Comparison of ENCODE assay signal across 22 cellular contexts in genomic region chr4:60133414-60133813, GRCh38.
DNase-seq lines count a peak whose midpoint lies in the region; ATAC-seq and TF ChIP-seq lines count a peak whose summit lies in the region.
"Had no signal": no experiment of that assay in that cellular context is flagged by ENCODE, and none has a peak within 500 bp of the region (broad histone marks: within the 10 kb centered on the region; RNA-seq: fewer than 3 reads in every experiment).

No MANE protein-coding gene starts in this region.

- no peaks in the 10 kb centered on the region for H3K4me1 Mint-ChIP-seq in CD4-positive, alpha-beta T cell (ENCODE audit: low read depth)
- H3K4me1 Mint-ChIP-seq: memory B cell had no signal

- no peak overlapping the region for H3K4me3 Mint-ChIP-seq in CD4-positive, alpha-beta T cell
- H3K4me3 Mint-ChIP-seq: dendritic cell treated with granulocyte-macrophage colony-stimulating factor and Interleukin-4, amounts not matched to agents 40 ng/mL and 50 ng/mL, for 4 days; memory B cell; WTC11 had no signal

- H3K27ac ChIP-seq in CD4-positive, alpha-beta T cell (ENCODE audit: low read depth, low read length) = no peak overlapping the region
- no peak overlapping the region for H3K27ac ChIP-seq in effector memory CD4-positive, alpha-beta T cell (ENCODE audit: insufficient read depth, low read length, poor library complexity, severe bottlenecking)
- H3K27ac ChIP-seq in prostate gland = no peak overlapping the region
- H3K27ac ChIP-seq: BLaER1 treated with 17β-estradiol and CSF1 and Interleukin-3, amounts not matched to agents 10 nM and 100 nM; cardiac muscle cell had no signal

- no peak overlapping the region for H3K27ac Mint-ChIP-seq in CD4-positive, alpha-beta T cell
- H3K27ac Mint-ChIP-seq: activated T-helper 2 cell treated with anti-CD3 and anti-CD28 coated beads, Interferon-gamma antibody, Interleukin-2, Interleukin-4, amounts not matched to agents 10 μg/mL and 5 μg/mL and 100 μg/mL, durations not matched to agents 14 hours and 24 hours and 36 hours; dendritic cell treated with granulocyte-macrophage colony-stimulating factor and Interleukin-4, amounts not matched to agents 40 ng/mL and 50 ng/mL, for 4 days; memory B cell; WTC11 had no signal

- 88% methylated on average over 1 of the region's 1 CpG for WGBS in prostate gland

- no peaks in the 10 kb centered on the region for H3K4me1 ChIP-seq in effector memory CD4-positive, alpha-beta T cell (ENCODE audit: control insufficient read depth, insufficient read depth, low read length, poor library complexity, severe bottlenecking)
- H3K4me1 ChIP-seq in prostate gland (replicated peaks) = no peaks in the 10 kb centered on the region
- H3K4me1 ChIP-seq: BLaER1 treated with 17β-estradiol and CSF1 and Interleukin-3, amounts not matched to agents 10 nM and 100 nM; tibial artery had no signal

- no peaks in the 10 kb centered on the region for H3K27me3 ChIP-seq in CD4-positive, alpha-beta T cell (ENCODE audit: control insufficient read depth, insufficient read depth, low read length)
- no peaks in the 10 kb centered on the region for H3K27me3 ChIP-seq in effector memory CD4-positive, alpha-beta T cell (replicated peaks; ENCODE audit: control insufficient read depth, insufficient read depth, low read length, poor library complexity, severe bottlenecking)
- H3K27me3 ChIP-seq in prostate gland (replicated peaks; ENCODE audit: insufficient read depth) = no peaks in the 10 kb centered on the region
- H3K27me3 ChIP-seq: BLaER1 treated with 17β-estradiol and CSF1 and Interleukin-3, amounts not matched to agents 10 nM and 100 nM; cardiac muscle cell; tibial artery had no signal

- H3K36me3 Mint-ChIP-seq in CD4-positive, alpha-beta T cell (ENCODE audit: low read depth) = no peaks in the 10 kb centered on the region
- H3K36me3 Mint-ChIP-seq: memory B cell, WTC11 had no signal

- DNase-seq in A172 (ENCODE audit: low spot score) (peak; percentile 61), LHCN-M2 (ENCODE audit: low read depth) (peak; percentile 0), astrocyte of the spinal cord (ENCODE audit: low read depth, low spot score) (peak; percentile 46), iris pigment epithelial cell (ENCODE audit: low read depth) (peak; percentile 18), prostate gland (ENCODE audit: low spot score) (no peak)
- DNase-seq in CD4-positive, alpha-beta T cell = no peak
- no peak for DNase-seq in effector memory CD4-positive, alpha-beta T cell
- DNase-seq: activated CD4-positive, alpha-beta T cell treated with anti-CD3 and anti-CD28 coated beads, Interleukin-2, amount 50 U/mL, for 4 hours; activated CD8-positive, alpha-beta memory T cell treated with anti-CD3 and anti-CD28 coated beads, Interleukin-2, amount 50 U/mL, for 48 hours; foreskin melanocyte; H7; retina; stimulated activated CD4-positive, alpha-beta T cell treated with anti-CD3 and anti-CD28 coated beads, Interleukin-4, amount 100 ng/mL, for 24 hours; stimulated activated naive CD8-positive, alpha-beta T cell treated with anti-CD3 and anti-CD28 coated beads, Interleukin-15, Interleukin-2, amounts not matched to agents 100 U/mL and 50 U/mL, for 24 hours; tibial artery had no signal

- H3K9me3 ChIP-seq in CD4-positive, alpha-beta T cell (ENCODE audit: control insufficient read depth, low read length) = no peaks in the 10 kb centered on the region
- H3K9me3 ChIP-seq in effector memory CD4-positive, alpha-beta T cell (ENCODE audit: control insufficient read depth, low read length) = no peaks in the 10 kb centered on the region
- H3K9me3 ChIP-seq in prostate gland = no peaks in the 10 kb centered on the region
- H3K9me3 ChIP-seq: BLaER1 treated with 17β-estradiol and CSF1 and Interleukin-3, amounts not matched to agents 10 nM and 100 nM; tibial artery had no signal

- H3K27me3 Mint-ChIP-seq in CD4-positive, alpha-beta T cell = no peaks in the 10 kb centered on the region
- H3K27me3 Mint-ChIP-seq: dendritic cell treated with granulocyte-macrophage colony-stimulating factor and Interleukin-4, amounts not matched to agents 40 ng/mL and 50 ng/mL, for 4 days; memory B cell had no signal

- intact Hi-C loops in CD4-positive, alpha-beta T cell (cut with DNase I, micrococcal nuclease) = no loop called here
- intact Hi-C loops in prostate gland (cut with DNase I) = no loop called here

- in situ Hi-C loops in astrocyte of the spinal cord (cut with HindIII; ENCODE audit: low sequenced_read_pairs) = no loop called here

- no peak for TF ChIP-seq POLR2A in prostate gland (IDR thresholded peaks at IDR 0.05)

- no peak overlapping the region for H3K4me3 ChIP-seq in astrocyte of the spinal cord (ENCODE audit: low read depth, low read length)
- no peak overlapping the region for H3K4me3 ChIP-seq in effector memory CD4-positive, alpha-beta T cell (ENCODE audit: insufficient read depth, low read depth, low read length, poor library complexity, severe bottlenecking)
- H3K4me3 ChIP-seq in prostate gland = no peak overlapping the region
- H3K4me3 ChIP-seq: BLaER1 treated with 17β-estradiol and CSF1 and Interleukin-3, amounts not matched to agents 10 nM and 100 nM; cardiac muscle cell; tibial artery had no signal

- H3K36me3 ChIP-seq in effector memory CD4-positive, alpha-beta T cell (ENCODE audit: control insufficient read depth, insufficient read depth, low read length) = no peaks in the 10 kb centered on the region
- no peaks in the 10 kb centered on the region for H3K36me3 ChIP-seq in prostate gland
- H3K36me3 ChIP-seq: BLaER1 treated with 17β-estradiol and CSF1 and Interleukin-3, amounts not matched to agents 10 nM and 100 nM; cardiac muscle cell; tibial artery had no signal

- no peak for ATAC-seq in CD4-positive, alpha-beta T cell (ENCODE audit: poor library complexity)
- no peak for ATAC-seq in HG03039 (IDR thresholded peaks at IDR 0.05; ENCODE audit: unreplicated experiment)
- ATAC-seq: stimulated activated naive CD8-positive, alpha-beta T cell treated with anti-CD3 and anti-CD28 coated beads, Interleukin-15, Interleukin-2, amounts not matched to agents 100 U/mL and 50 U/mL, for 24 hours; WTC11 had no signal

- CTCF ChIA-PET in CD4-positive, alpha-beta T cell (lab: Charles Lee) = no interaction called here

- peaks cover 3% of the 10 kb centered on the region for H3K9me3 Mint-ChIP-seq in CD4-positive, alpha-beta T cell
- H3K9me3 Mint-ChIP-seq: dendritic cell treated with granulocyte-macrophage colony-stimulating factor and Interleukin-4, amounts not matched to agents 40 ng/mL and 50 ng/mL, for 4 days; memory B cell; WTC11 had no signal

- TF ChIP-seq CTCF in astrocyte of the spinal cord (IDR thresholded peaks at IDR 0.05; ENCODE audit: low read depth, low read length) (no peak), prostate gland (IDR thresholded peaks at IDR 0.05) (no peak)
- TF ChIP-seq CTCF in CD4-positive, alpha-beta T cell (IDR thresholded peaks at IDR 0.05) = no peak

- POLR2A ChIA-PET in CD4-positive, alpha-beta T cell (lab: Charles Lee) = no interaction called here

Comparison
In these comparisons a context has a peak if more than half of its experiments do, and no peak if none do; other contexts are left out.
1. DNase-seq: peak in A172 (single experiment), LHCN-M2 (single experiment), astrocyte of the spinal cord (single experiment) and iris pigment epithelial cell (single experiment); none in CD4-positive, alpha-beta T cell (0 of 10), effector memory CD4-positive, alpha-beta T cell (0 of 3) and prostate gland (single experiment).